ENCODE assay signal across 11 cellular contexts in the genomic region with DNA sequence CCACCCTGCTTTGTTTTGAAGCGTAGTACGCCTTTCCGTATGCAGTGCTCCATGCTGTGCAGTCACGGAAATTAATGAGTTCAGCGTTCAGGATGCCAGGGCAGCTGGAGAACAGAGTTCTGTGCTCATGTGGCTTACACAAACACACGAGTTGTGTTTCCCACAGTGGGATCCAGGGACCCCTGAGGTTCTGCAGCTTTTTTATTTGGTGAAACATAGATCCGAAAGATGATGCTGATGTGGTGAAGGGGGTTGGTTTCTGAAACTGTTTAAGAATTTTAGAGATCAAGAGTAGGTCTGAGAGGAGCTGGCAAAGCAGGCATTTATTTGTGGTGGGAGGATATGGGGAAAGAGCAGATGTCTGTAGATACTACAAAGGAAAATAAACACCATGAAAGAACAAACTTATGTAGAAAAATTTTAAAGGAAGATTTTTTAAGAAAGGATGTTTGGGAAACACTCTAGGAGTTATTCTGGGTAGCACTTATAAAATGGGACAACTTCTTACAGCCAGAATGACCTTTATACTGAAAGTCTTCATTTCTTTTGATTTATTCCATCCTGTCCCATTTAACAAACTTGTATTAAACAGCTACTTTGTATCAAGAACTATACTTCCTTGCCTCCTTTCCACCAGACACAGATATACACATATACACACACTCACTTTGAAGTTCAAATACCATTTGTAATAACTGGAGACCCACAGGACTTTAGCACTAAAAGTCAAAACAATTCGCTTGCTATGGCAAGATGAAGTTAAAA. TPM values are rescaled to one million over a fixed set of nuclear protein-coding genes. Genes with fewer than 3 reads are reported as not detected.
DNase-seq lines count a peak whose midpoint lies in the region; TF ChIP-seq lines count a peak whose summit lies in the region.
"Had no signal": no experiment of that assay in that cellular context is flagged by ENCODE, and none has a peak within 500 bp of the region (broad histone marks: within the 10 kb centered on the region; RNA-seq: fewer than 3 reads in every experiment).

No MANE protein-coding gene starts in this region.

- H3K27ac ChIP-seq in coronary artery (peak overlapping the region; percentile 73 to 80), transverse colon (peak overlapping the region; percentile 71 to 75 (median 72))

- CTCF ChIA-PET in MCF 10A (lab: Yijun Ruan, JAX): interaction anchor here (0.6 to 1.3 kb wide), 4 partner anchors 10 to 75 kb away, joined by 3 to 6 read pairs (median 4); no protein-coding TSS in a partner anchor

- H3K4me1 ChIP-seq in transverse colon: peaks cover 0 to 31% (median 5%) of the 10 kb centered on the region in 4 donors

- intact Hi-C loops in transverse colon (cut with DNase I; ENCODE audit: low total_unique reads) (no loop called here), MCF 10A (cut with micrococcal nuclease) (no loop called here)

- TF ChIP-seq CTCF in coronary artery (IDR thresholded peaks at IDR 0.05): no peak
- no peak for TF ChIP-seq CTCF in transverse colon (IDR thresholded peaks at IDR 0.05)
- no peak for TF ChIP-seq CTCF in MCF 10A (IDR thresholded peaks at IDR 0.05; ENCODE audit: unreplicated experiment)

- H3K4me3 ChIP-seq in coronary artery: peak overlapping the region; percentile 48
- H3K4me3 ChIP-seq in transverse colon: no peak overlapping the region

- H3K36me3 Mint-ChIP-seq in MCF 10A (ENCODE audit: insufficient read depth, unreplicated experiment): no peaks in the 10 kb centered on the region

- POLR2A ChIA-PET in MCF 10A (lab: Yijun Ruan, JAX): no interaction called here

- no peak for TF ChIP-seq POLR2A in transverse colon (IDR thresholded peaks at IDR 0.05)

- no TSS peak for BruUV-seq in MCF 10A (replicated peaks; lab: Mats Ljungman, UMichigan)

- WGBS in transverse colon (ENCODE audit: low coverage in 1 of 2), 2 donors: 44 to 65% methylated on average over 3 to 8 of the region's 8 CpGs

- in situ Hi-C loops in transverse colon (cut with MboI; ENCODE audit: low pct_ligation_motif_present in 1 of 4, low pct_unique_long_range_greater_than_20kb in 1 of 4, low sequenced_read_pairs in 3 of 4): no loop called here

- no peaks in the 10 kb centered on the region for H3K27me3 Mint-ChIP-seq in MCF 10A (ENCODE audit: insufficient read depth, unreplicated experiment)

- H3K27ac Mint-ChIP-seq in MCF 10A (ENCODE audit: low read depth, unreplicated experiment): no peak overlapping the region
- H3K27ac Mint-ChIP-seq: activated T-cell treated with anti-CD3 and anti-CD28 coated beads, Interleukin-2, amount 50 U/mL, for 72 hours had no signal

- no peaks in the 10 kb centered on the region for H3K9me3 Mint-ChIP-seq in MCF 10A (ENCODE audit: unreplicated experiment)
- H3K9me3 Mint-ChIP-seq: activated T-cell treated with anti-CD3 and anti-CD28 coated beads, Interleukin-2, amount 50 U/mL, for 72 hours had no signal

- H3K4me3 Mint-ChIP-seq in MCF 10A (ENCODE audit: unreplicated experiment): no peak overlapping the region
- H3K4me3 Mint-ChIP-seq: activated T-cell treated with anti-CD3 and anti-CD28 coated beads, Interleukin-2, amount 50 U/mL, for 72 hours had no signal

- no peaks in the 10 kb centered on the region for H3K36me3 ChIP-seq in transverse colon

- peaks cover 16% of the 10 kb centered on the region for H3K4me1 Mint-ChIP-seq in MCF 10A (ENCODE audit: insufficient read depth, unreplicated experiment)

- H3K27me3 ChIP-seq in transverse colon: no peaks in the 10 kb centered on the region

- TF ChIP-seq EP300 in transverse colon (IDR thresholded peaks at IDR 0.05; ENCODE audit: low read depth): no peak

- no peaks in the 10 kb centered on the region for H3K9me3 ChIP-seq in transverse colon

- DNase-seq in NCI-H1694 treated with DMSO at 0.1 percent for 48 hours (lab: John Stamatoyannopoulos, UW) (peak; percentile 18), NCI-H1694 (lab: John Stamatoyannopoulos, UW) (no peak), coronary artery (ENCODE audit: low spot score) (no peak), medulla oblongata (ENCODE audit: extremely low spot score) (peak; percentile 42), transverse colon (no peak), MCF 10A (ENCODE audit: unreplicated experiment) (no peak), NCI-H1105 (lab: John Stamatoyannopoulos, UW) (no peak), superior temporal gyrus (ENCODE audit: extremely low spot score) (no peak)
- DNase-seq: ACHN; activated T-cell treated with anti-CD3 and anti-CD28 coated beads, Interleukin-2, amount 50 U/mL, for 72 hours; NCI-H1436 treated with DMSO at 0.1 percent for 48 hours had no signal

RNA-seq across cellular contexts. Expression of gene ITGA1, which starts 52.8 kb away (rescaled TPM):
- total RNA-seq in transverse colon (10 to 100 TPM; 42.6 to 83.2 (median 48.0) TPM), MCF 10A (2022) (5.3 and 7.7 TPM in 2 replicates)

RNA-seq across cellular contexts. Expression of gene PELO, which starts 52.8 kb away (rescaled TPM):
- total RNA-seq in transverse colon (10 to 100 TPM; 10.1 to 62.3 (median 16.8) TPM), MCF 10A (2022) (22.5 and 23.1 TPM in 2 replicates)

Comparison
In these comparisons a context has a peak if more than half of its experiments do, and no peak if none do; other contexts are left out.
1. DNase-seq: peak in NCI-H1694 treated with DMSO at 0.1 percent for 48 hours (single experiment) and medulla oblongata (single experiment); none in NCI-H1694 (single experiment), coronary artery (single experiment), transverse colon (single experiment), MCF 10A (single experiment), NCI-H1105 (single experiment) and superior temporal gyrus (single experiment).